17 cellular contexts compared by ENCODE assay signal in the genomic region with DNA sequence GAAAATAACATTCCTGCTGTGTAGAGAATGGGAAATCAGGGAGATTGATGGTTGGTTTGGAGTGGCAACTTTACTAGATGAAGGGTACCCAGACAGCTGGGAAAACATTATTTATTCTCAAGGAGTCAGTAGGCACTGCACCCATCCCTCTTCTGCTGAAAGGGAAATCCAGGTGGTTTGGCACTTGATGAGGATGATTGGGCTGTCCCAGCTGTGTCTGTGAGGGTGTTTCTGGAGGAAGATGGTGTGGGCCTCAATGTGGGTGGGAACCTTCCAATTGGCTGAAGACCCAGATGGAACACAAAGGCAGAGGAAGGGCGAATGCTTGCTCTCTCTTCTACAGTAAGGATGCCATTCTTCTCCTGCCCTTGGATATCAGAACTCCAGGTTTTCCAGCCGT.
"Had no signal": no experiment of that assay in that cellular context is flagged by ENCODE, and none has a peak within 500 bp of the region (broad histone marks: within the 10 kb centered on the region; RNA-seq: fewer than 3 reads in every experiment).

No MANE protein-coding gene starts in this region.

- H3K9me3 ChIP-seq: breast epithelium, spleen, suprapubic skin had no signal

- H3K36me3 ChIP-seq: breast epithelium, spleen, suprapubic skin had no signal

- H3K4me3 Mint-ChIP-seq: activated naive CD8-positive, alpha-beta T cell treated with anti-CD3 and anti-CD28 coated beads, Interleukin-2, amount 50 U/mL, for 24 hours; effector memory CD8-positive, alpha-beta T cell; stimulated activated naive CD8-positive, alpha-beta T cell treated with anti-CD3 and anti-CD28 coated beads, Interleukin-15, Interleukin-2, amounts not matched to agents 100 ng/mL and 50 ng/mL, for 24 hours had no signal

- DNase-seq: activated naive CD4-positive, alpha-beta T cell treated with Interleukin-2 at 50 U/mL for 16 hours; activated naive CD8-positive, alpha-beta T cell treated with anti-CD3 and anti-CD28 coated beads, Interleukin-2, amount 50 U/mL, for 24 hours; activated T-cell treated with anti-CD3 and anti-CD28 coated beads for 4 hours; aorta; cerebellar nuclear complex; dermis blood vessel endothelial cell; effector memory CD8-positive, alpha-beta T cell; foreskin melanocyte; kidney glomerular epithelial cell; mesendoderm; spleen; T-helper 9 cell; trophoblast cell had no signal

- H3K27me3 Mint-ChIP-seq: activated naive CD8-positive, alpha-beta T cell treated with anti-CD3 and anti-CD28 coated beads, Interleukin-2, amount 50 U/mL, for 24 hours; effector memory CD8-positive, alpha-beta T cell; stimulated activated naive CD8-positive, alpha-beta T cell treated with anti-CD3 and anti-CD28 coated beads, Interleukin-15, Interleukin-2, amounts not matched to agents 100 ng/mL and 50 ng/mL, for 24 hours had no signal

- H3K4me3 ChIP-seq: breast epithelium, spleen, suprapubic skin had no signal

- H3K4me1 ChIP-seq: breast epithelium, spleen had no signal

- ATAC-seq: activated naive CD8-positive, alpha-beta T cell treated with anti-CD3 and anti-CD28 coated beads, Interleukin-2, amount 50 U/mL, for 24 hours; effector memory CD8-positive, alpha-beta T cell; sciatic nerve had no signal

- H3K27me3 ChIP-seq: breast epithelium, spleen, suprapubic skin had no signal

- H3K9me3 Mint-ChIP-seq: activated naive CD8-positive, alpha-beta T cell treated with anti-CD3 and anti-CD28 coated beads, Interleukin-2, amount 50 U/mL, for 24 hours; effector memory CD8-positive, alpha-beta T cell; stimulated activated naive CD8-positive, alpha-beta T cell treated with anti-CD3 and anti-CD28 coated beads, Interleukin-15, Interleukin-2, amounts not matched to agents 100 ng/mL and 50 ng/mL, for 24 hours had no signal

- H3K4me1 Mint-ChIP-seq: activated naive CD8-positive, alpha-beta T cell treated with anti-CD3 and anti-CD28 coated beads, Interleukin-2, amount 50 U/mL, for 24 hours had no signal

- H3K27ac Mint-ChIP-seq: activated naive CD8-positive, alpha-beta T cell treated with anti-CD3 and anti-CD28 coated beads, Interleukin-2, amount 50 U/mL, for 24 hours; effector memory CD8-positive, alpha-beta T cell; stimulated activated naive CD8-positive, alpha-beta T cell treated with anti-CD3 and anti-CD28 coated beads, Interleukin-15, Interleukin-2, amounts not matched to agents 100 ng/mL and 50 ng/mL, for 24 hours had no signal

- H3K27ac ChIP-seq: breast epithelium, spleen, suprapubic skin had no signal
